Comparison of ENCODE assay signal across 1 cellular context in the genomic region with DNA sequence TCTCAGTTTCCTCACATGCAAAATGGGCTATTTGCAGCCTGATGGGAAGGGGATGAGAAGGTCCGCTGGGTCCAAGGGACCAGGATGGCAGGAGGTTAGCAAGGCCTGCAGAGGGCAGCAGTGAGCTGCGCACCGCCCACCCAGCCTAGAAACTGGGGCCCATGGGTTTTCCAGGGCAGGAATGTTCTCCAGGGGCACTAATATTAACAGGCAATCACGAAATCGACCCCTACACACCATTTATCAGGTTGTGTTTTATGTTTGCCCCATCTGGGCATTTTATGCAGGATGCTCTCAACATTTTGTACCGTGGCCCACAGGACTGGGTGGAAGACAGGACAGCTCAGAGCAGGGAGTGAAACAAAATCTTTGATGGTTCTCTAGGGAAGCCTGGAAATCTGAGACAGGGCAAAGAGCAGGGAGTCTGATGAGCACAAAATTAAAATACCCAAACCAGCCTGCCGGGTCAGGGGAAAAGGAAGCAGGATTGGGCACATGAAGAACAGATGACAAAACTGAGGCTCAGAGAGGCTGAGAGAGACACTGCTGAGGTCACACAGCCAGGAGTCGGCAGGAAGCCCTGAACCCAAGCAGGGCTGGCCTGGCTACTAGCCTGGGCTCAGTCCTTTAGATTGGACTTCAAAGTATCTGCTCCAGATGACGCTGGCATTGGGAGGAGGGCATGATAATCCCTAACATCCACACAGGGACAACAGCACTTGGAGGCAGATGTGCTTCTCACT.
TF ChIP-seq lines count a peak whose summit lies in the region.

No MANE protein-coding gene starts in this region.

TF ChIP-seq in HepG2, 621 proteins besides CTCF, POLR2A, EP300 and RAD21 (continued from another document and continues in another):
- TF ChIP-seq ATF6 (CRISPR knock-in tag; conservative IDR thresholded peaks at IDR 0.05) (no peak), NR2C2 (CRISPR knock-in tag; IDR thresholded peaks at IDR 0.05; ENCODE audit: borderline replicate concordance) (no peak), DNMT3B (CRISPR knock-in tag; conservative IDR thresholded peaks at IDR 0.05) (no peak), FOXM1 (CRISPR knock-in tag; IDR thresholded peaks at IDR 0.05) (no peak), HNF4G (IDR thresholded peaks at IDR 0.05; ENCODE audit: borderline replicate concordance, low read depth, low read length) (no peak), HNF4G (CRISPR knock-in tag; IDR thresholded peaks at IDR 0.05; ENCODE audit: borderline replicate concordance, low read depth) (no peak), ZNF776 (CRISPR knock-in tag; IDR thresholded peaks at IDR 0.05) (no peak), FOXJ3 (CRISPR knock-in tag; IDR thresholded peaks at IDR 0.05; ENCODE audit: borderline replicate concordance) (no peak), CBX5 (CRISPR knock-in tag; IDR thresholded peaks at IDR 0.05; ENCODE audit: borderline replicate concordance) (0 out of 2 replicates have a peak, but pooled peaks have one; percentile 40), ZNF337 (CRISPR knock-in tag; IDR thresholded peaks at IDR 0.05; ENCODE audit: borderline replicate concordance, low read depth) (no peak), KDM5B (CRISPR knock-in tag; IDR thresholded peaks at IDR 0.05; ENCODE audit: borderline replicate concordance) (no peak), ZFP91 (CRISPR knock-in tag; IDR thresholded peaks at IDR 0.05; ENCODE audit: borderline replicate concordance) (peak; percentile 65; the same call in 1 of the 2 replicates), RXRB (CRISPR knock-in tag; IDR thresholded peaks at IDR 0.05; ENCODE audit: borderline replicate concordance) (no peak), HNRNPH1 (optimal IDR thresholded peaks at IDR 0.05; ENCODE audit: low read depth, low read length) (no peak), NBN (conservative IDR thresholded peaks at IDR 0.05) (no peak), TARDBP (CRISPR knock-in tag; IDR thresholded peaks at IDR 0.05) (no peak), HIC2 (CRISPR knock-in tag; IDR thresholded peaks at IDR 0.05; ENCODE audit: low read depth) (no peak), ELF1 (CRISPR knock-in tag; IDR thresholded peaks at IDR 0.05) (no peak), YEATS4 (CRISPR knock-in tag; IDR thresholded peaks at IDR 0.05; ENCODE audit: borderline replicate concordance) (no peak), TEAD3 (CRISPR knock-in tag; optimal IDR thresholded peaks at IDR 0.05; ENCODE audit: borderline replicate concordance) (peak; percentile 57), ZNF614 (CRISPR knock-in tag; IDR thresholded peaks at IDR 0.05; ENCODE audit: borderline replicate concordance) (no peak), ZNF367 (CRISPR knock-in tag; IDR thresholded peaks at IDR 0.05; ENCODE audit: borderline replicate concordance) (no peak), ZNF430 (CRISPR knock-in tag; IDR thresholded peaks at IDR 0.05) (no peak), NFATC3 (CRISPR knock-in tag; IDR thresholded peaks at IDR 0.05) (peak; percentile 82; the same call in 1 of the 2 replicates), ZBTB20 (CRISPR knock-in tag; IDR thresholded peaks at IDR 0.05; ENCODE audit: borderline replicate concordance, low read depth) (no peak), ZNF343 (CRISPR knock-in tag; IDR thresholded peaks at IDR 0.05) (no peak), CC2D1A (CRISPR knock-in tag; IDR thresholded peaks at IDR 0.05) (no peak), ZNF317 (CRISPR knock-in tag; IDR thresholded peaks at IDR 0.05) (no peak), ISX (CRISPR knock-in tag; conservative IDR thresholded peaks at IDR 0.05) (no peak), JUND (CRISPR knock-in tag; IDR thresholded peaks at IDR 0.05) (no peak), ZNF749 (CRISPR knock-in tag; IDR thresholded peaks at IDR 0.05; ENCODE audit: borderline replicate concordance) (no peak), ZNF331 (CRISPR knock-in tag; IDR thresholded peaks at IDR 0.05) (no peak), TFE3 (CRISPR knock-in tag; IDR thresholded peaks at IDR 0.05) (no peak), SP1 (IDR thresholded peaks at IDR 0.05) (no peak), SP1 (CRISPR knock-in tag; IDR thresholded peaks at IDR 0.05) (no peak)
- TF ChIP-seq, protein P1, sequence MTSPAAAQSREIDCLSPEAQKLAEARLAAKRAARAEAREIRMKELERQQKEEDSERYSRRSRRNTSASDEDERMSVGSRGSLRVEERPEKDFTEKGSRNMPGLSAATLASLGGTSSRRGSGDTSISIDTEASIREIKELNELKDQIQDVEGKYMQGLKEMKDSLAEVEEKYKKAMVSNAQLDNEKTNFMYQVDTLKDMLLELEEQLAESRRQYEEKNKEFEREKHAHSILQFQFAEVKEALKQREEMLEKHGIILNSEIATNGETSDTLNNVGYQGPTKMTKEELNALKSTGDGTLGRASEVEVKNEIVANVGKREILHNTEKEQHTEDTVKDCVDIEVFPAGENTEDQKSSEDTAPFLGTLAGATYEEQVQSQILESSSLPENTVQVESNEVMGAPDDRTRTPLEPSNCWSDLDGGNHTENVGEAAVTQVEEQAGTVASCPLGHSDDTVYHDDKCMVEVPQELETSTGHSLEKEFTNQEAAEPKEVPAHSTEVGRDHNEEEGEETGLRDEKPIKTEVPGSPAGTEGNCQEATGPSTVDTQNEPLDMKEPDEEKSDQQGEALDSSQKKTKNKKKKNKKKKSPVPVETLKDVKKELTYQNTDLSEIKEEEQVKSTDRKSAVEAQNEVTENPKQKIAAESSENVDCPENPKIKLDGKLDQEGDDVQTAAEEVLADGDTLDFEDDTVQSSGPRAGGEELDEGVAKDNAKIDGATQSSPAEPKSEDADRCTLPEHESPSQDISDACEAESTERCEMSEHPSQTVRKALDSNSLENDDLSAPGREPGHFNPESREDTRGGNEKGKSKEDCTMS (CRISPR knock-in tag; conservative IDR thresholded peaks at IDR 0.05): no peak
- TF ChIP-seq, protein P2, sequence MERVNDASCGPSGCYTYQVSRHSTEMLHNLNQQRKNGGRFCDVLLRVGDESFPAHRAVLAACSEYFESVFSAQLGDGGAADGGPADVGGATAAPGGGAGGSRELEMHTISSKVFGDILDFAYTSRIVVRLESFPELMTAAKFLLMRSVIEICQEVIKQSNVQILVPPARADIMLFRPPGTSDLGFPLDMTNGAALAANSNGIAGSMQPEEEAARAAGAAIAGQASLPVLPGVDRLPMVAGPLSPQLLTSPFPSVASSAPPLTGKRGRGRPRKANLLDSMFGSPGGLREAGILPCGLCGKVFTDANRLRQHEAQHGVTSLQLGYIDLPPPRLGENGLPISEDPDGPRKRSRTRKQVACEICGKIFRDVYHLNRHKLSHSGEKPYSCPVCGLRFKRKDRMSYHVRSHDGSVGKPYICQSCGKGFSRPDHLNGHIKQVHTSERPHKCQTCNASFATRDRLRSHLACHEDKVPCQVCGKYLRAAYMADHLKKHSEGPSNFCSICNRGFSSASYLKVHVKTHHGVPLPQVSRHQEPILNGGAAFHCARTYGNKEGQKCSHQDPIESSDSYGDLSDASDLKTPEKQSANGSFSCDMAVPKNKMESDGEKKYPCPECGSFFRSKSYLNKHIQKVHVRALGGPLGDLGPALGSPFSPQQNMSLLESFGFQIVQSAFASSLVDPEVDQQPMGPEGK (CRISPR knock-in tag; IDR thresholded peaks at IDR 0.05): peak; percentile 37; the same call in 1 of the 2 replicates
- TF ChIP-seq, protein P3, sequence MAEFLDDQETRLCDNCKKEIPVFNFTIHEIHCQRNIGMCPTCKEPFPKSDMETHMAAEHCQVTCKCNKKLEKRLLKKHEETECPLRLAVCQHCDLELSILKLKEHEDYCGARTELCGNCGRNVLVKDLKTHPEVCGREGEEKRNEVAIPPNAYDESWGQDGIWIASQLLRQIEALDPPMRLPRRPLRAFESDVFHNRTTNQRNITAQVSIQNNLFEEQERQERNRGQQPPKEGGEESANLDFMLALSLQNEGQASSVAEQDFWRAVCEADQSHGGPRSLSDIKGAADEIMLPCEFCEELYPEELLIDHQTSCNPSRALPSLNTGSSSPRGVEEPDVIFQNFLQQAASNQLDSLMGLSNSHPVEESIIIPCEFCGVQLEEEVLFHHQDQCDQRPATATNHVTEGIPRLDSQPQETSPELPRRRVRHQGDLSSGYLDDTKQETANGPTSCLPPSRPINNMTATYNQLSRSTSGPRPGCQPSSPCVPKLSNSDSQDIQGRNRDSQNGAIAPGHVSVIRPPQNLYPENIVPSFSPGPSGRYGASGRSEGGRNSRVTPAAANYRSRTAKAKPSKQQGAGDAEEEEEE (CRISPR knock-in tag; IDR thresholded peaks at IDR 0.05; ENCODE audit: borderline replicate concordance): no peak
- TF ChIP-seq, protein P4, sequence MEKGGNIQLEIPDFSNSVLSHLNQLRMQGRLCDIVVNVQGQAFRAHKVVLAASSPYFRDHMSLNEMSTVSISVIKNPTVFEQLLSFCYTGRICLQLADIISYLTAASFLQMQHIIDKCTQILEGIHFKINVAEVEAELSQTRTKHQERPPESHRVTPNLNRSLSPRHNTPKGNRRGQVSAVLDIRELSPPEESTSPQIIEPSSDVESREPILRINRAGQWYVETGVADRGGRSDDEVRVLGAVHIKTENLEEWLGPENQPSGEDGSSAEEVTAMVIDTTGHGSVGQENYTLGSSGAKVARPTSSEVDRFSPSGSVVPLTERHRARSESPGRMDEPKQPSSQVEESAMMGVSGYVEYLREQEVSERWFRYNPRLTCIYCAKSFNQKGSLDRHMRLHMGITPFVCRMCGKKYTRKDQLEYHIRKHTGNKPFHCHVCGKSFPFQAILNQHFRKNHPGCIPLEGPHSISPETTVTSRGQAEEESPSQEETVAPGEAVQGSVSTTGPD (CRISPR knock-in tag; IDR thresholded peaks at IDR 0.05): peak; percentile 80; the same call in 1 of the 2 replicates
